15 cellular contexts compared by ENCODE assay signal in genomic region chr2:45712538-45712937, GRCh38.
DNase-seq lines count a peak whose midpoint lies in the region; ATAC-seq and TF ChIP-seq lines count a peak whose summit lies in the region.
"Had no signal": no experiment of that assay in that cellular context is flagged by ENCODE, and none has a peak within 500 bp of the region (broad histone marks: within the 10 kb centered on the region; RNA-seq: fewer than 3 reads in every experiment).

No MANE protein-coding gene starts in this region.

- ATAC-seq in HG03108 (IDR thresholded peaks at IDR 0.05; ENCODE audit: unreplicated experiment), result no peak
- ATAC-seq: gastroesophageal sphincter had no signal

- peaks cover 3 to 6% of the 10 kb centered on the region in 2 donors for H3K4me1 Mint-ChIP-seq in immature natural killer cell
- no peaks in the 10 kb centered on the region for H3K4me1 Mint-ChIP-seq in activated naive CD8-positive, alpha-beta T cell treated with anti-CD3 and anti-CD28 coated beads for 36 hours

- peak; percentile 14 for TF ChIP-seq CTCF in brain microvascular endothelial cell (IDR thresholded peaks at IDR 0.05; ENCODE audit: low read depth, low read length, missing control alignments)

- H3K27ac Mint-ChIP-seq in immature natural killer cell, result no peak overlapping the region
- no peak overlapping the region for H3K27ac Mint-ChIP-seq in activated naive CD8-positive, alpha-beta T cell treated with anti-CD3 and anti-CD28 coated beads for 36 hours

- H3K27ac ChIP-seq in brain microvascular endothelial cell, result no peak overlapping the region
- H3K27ac ChIP-seq: coronary artery, gastroesophageal sphincter, SJSA1 had no signal

- in situ Hi-C loops in brain microvascular endothelial cell (cut with HindIII; ENCODE audit: low pct_ligation_motif_present, low sequenced_read_pairs), result no loop called here

- DNase-seq in ELF-1 (ENCODE audit: low read depth, low spot score), result peak; percentile 16
- peak; percentile 56 for DNase-seq in HT-29 (ENCODE audit: low spot score)
- DNase-seq in brain microvascular endothelial cell, result no peak
- DNase-seq in myocyte (ENCODE audit: low read depth), result peak; percentile 18
- DNase-seq in immature natural killer cell, result no peak
- DNase-seq in activated naive CD8-positive, alpha-beta T cell treated with anti-CD3 and anti-CD28 coated beads for 36 hours, result no peak
- DNase-seq: activated CD4-positive, alpha-beta T cell treated with anti-CD3 and anti-CD28 coated beads for 48 hours; activated gamma-delta T cell treated with Interleukin-2 at 50 U/mL for 16 hours; GOT3; naive B cell; NCI-H1105 had no signal

- H3K27me3 Mint-ChIP-seq in immature natural killer cell (ENCODE audit: low read depth in 3 of 3), result peaks cover 0 to 2% (median 1%) of the 10 kb centered on the region in 3 donors
- no peaks in the 10 kb centered on the region for H3K27me3 Mint-ChIP-seq in activated naive CD8-positive, alpha-beta T cell treated with anti-CD3 and anti-CD28 coated beads for 36 hours
- H3K27me3 Mint-ChIP-seq: naive B cell had no signal

- H3K4me3 Mint-ChIP-seq in immature natural killer cell, result no peak overlapping the region
- no peak overlapping the region for H3K4me3 Mint-ChIP-seq in activated naive CD8-positive, alpha-beta T cell treated with anti-CD3 and anti-CD28 coated beads for 36 hours

- H3K36me3 Mint-ChIP-seq in immature natural killer cell, result peaks cover 9 to 24% (median 10%) of the 10 kb centered on the region in 3 donors
- peaks cover 12% of the 10 kb centered on the region for H3K36me3 Mint-ChIP-seq in activated naive CD8-positive, alpha-beta T cell treated with anti-CD3 and anti-CD28 coated beads for 36 hours

- no peak overlapping the region for H3K4me3 ChIP-seq in brain microvascular endothelial cell (ENCODE audit: low read depth, low read length)
- H3K4me3 ChIP-seq: coronary artery, gastroesophageal sphincter, SJSA1 had no signal

- no peaks in the 10 kb centered on the region for H3K27me3 ChIP-seq in brain microvascular endothelial cell (replicated peaks)
- H3K27me3 ChIP-seq: gastroesophageal sphincter, SJSA1 had no signal

- no peaks in the 10 kb centered on the region for H3K9me3 Mint-ChIP-seq in immature natural killer cell
- peaks cover 1% of the 10 kb centered on the region for H3K9me3 Mint-ChIP-seq in activated naive CD8-positive, alpha-beta T cell treated with anti-CD3 and anti-CD28 coated beads for 36 hours

- no peaks in the 10 kb centered on the region for H3K36me3 ChIP-seq in brain microvascular endothelial cell (replicated peaks)
- H3K36me3 ChIP-seq: gastroesophageal sphincter, SJSA1 had no signal

Comparison
In these comparisons a context has a peak if more than half of its experiments do, and no peak if none do; other contexts are left out.
1. DNase-seq: peak in ELF-1 (single experiment), HT-29 (single experiment) and myocyte (single experiment); none in brain microvascular endothelial cell (single experiment), immature natural killer cell (0 of 3) and activated naive CD8-positive, alpha-beta T cell treated with anti-CD3 and anti-CD28 coated beads for 36 hours (single experiment).